In the genomic region with DNA sequence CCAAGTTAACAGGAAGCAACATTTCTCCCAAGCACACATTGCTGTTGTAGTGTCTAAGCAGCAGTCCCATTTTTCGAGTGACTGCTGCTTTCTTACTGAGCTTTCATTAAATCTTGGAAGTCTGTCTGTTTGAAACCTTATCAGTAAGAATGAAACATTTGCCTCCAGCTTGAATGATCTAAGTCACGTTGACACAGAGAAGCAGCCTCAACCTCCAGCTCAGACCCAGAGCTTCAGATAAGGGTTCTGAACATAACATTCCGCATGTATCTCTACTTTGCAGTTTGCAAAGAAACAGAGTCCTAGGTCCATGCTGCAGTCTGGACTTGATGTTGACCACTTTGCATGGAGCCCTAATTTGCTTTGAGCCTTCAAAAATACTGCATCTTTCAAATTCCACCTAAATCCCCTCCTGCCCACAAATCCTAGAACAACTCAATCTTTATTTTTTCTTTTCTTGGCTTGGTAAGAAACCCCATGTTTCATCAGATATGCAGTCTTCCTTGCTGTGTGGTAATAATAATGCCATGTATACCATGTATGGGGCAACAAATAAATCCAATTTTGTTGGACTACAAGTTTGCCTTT, we compare ENCODE assay signal across 23 cellular contexts.
"Had no signal": no experiment of that assay in that cellular context is flagged by ENCODE, and none has a peak within 500 bp of the region (broad histone marks: within the 10 kb centered on the region; RNA-seq: fewer than 3 reads in every experiment).

No MANE protein-coding gene starts in this region.

- H3K27me3 ChIP-seq: colonic mucosa, heart right ventricle, left lung, tibial nerve had no signal

- H3K4me3 ChIP-seq: colonic mucosa, heart right ventricle, left lung, mucosa of descending colon, tibial nerve had no signal

- H2AFZ ChIP-seq: parathyroid adenoma had no signal

- FAIRE-seq: urothelium cell line had no signal

- H3K9ac ChIP-seq: parathyroid adenoma had no signal

- DNase-seq: activated CD4-positive, alpha-beta T cell treated with anti-CD3 and anti-CD28 coated beads for 1 hour; activated CD4-positive, alpha-beta T cell treated with anti-CD3 and anti-CD28 coated beads, Interleukin-2, amount 50 U/mL, for 1 hour; activated CD8-positive, alpha-beta T cell treated with anti-CD3 and anti-CD28 coated beads, Interleukin-2, amount 10 ng/mL, durations not matched to agents 7 days and 5 days; activated gamma-delta T cell; activated naive CD4-positive, alpha-beta T cell treated with anti-CD3 and anti-CD28 coated beads, Interleukin-2, amount 50 U/mL, for 16 hours; activated naive CD8-positive, alpha-beta T cell treated with anti-CD3 and anti-CD28 coated beads, Interleukin-2, amount 50 U/mL, for 24 hours; aorta; colonic mucosa; foreskin fibroblast; heart right ventricle; left lung; mammary epithelial cell; mucosa of descending colon; nephron progenitor cell; stimulated activated CD4-positive, alpha-beta T cell treated with anti-CD3 and anti-CD28 coated beads, Interleukin-2, amount 100 ng/mL, for 24 hours; stimulated activated naive CD8-positive, alpha-beta T cell treated with anti-CD3 and anti-CD28 coated beads, Interleukin-15, amount 100 ng/mL, for 72 hours; T-helper 1 cell; T-helper 9 cell had no signal

- H3K4me1 ChIP-seq: colonic mucosa, heart right ventricle, left lung, parathyroid adenoma, tibial nerve had no signal

- H3K79me2 ChIP-seq: parathyroid adenoma had no signal

- H3K36me3 ChIP-seq: colonic mucosa, heart right ventricle, left lung, tibial nerve had no signal

- H3K27ac ChIP-seq: colonic mucosa, epithelial cell of prostate, heart right ventricle, left lung, parathyroid adenoma, tibial nerve had no signal

- ATAC-seq: activated CD8-positive, alpha-beta T cell treated with anti-CD3 and anti-CD28 coated beads, Interleukin-2, amount 10 ng/mL, durations not matched to agents 7 days and 5 days; activated naive CD8-positive, alpha-beta T cell treated with anti-CD3 and anti-CD28 coated beads, Interleukin-2, amount 50 U/mL, for 24 hours; left lung; mucosa of descending colon; stimulated activated effector memory CD8-positive, alpha-beta T cell treated with anti-CD3 and anti-CD28 coated beads, Interleukin-12 subunit alpha, Interleukin-12 subunit beta, amount 100 ng/mL, for 72 hours; stimulated activated naive CD8-positive, alpha-beta T cell treated with anti-CD3 and anti-CD28 coated beads, Interleukin-15, amount 100 ng/mL, for 72 hours had no signal

- H3K9me3 ChIP-seq: colonic mucosa, heart right ventricle, left lung, mucosa of descending colon, tibial nerve had no signal
